11 cellular contexts compared by ENCODE assay signal in the genomic region with DNA sequence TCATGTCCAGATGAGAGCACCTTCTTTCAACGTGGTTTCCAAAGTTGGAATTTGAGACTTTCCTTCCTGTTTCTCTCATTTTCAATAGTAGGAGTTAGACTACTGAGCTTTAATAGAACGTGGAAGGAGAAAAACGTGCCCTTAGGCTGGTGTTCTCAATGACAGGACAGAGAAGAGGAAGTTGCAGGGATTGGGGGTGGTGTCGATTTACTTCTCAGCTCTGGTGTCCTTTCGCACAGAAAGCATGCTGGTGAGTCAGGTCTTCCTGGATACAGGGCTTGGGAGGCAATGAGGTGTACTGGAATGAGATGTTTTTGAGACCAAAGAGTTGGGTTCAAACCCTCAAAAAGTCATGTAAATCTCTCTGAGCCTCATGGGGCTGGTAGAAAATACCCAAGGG.
A peak's percentile ranks its signal among the peaks of the same experiment; 100 is the strongest.
DNase-seq lines count a peak whose midpoint lies in the region; ATAC-seq and TF ChIP-seq lines count a peak whose summit lies in the region.
"Had no signal": no experiment of that assay in that cellular context is flagged by ENCODE, and none has a peak within 500 bp of the region (broad histone marks: within the 10 kb centered on the region; RNA-seq: fewer than 3 reads in every experiment).

No MANE protein-coding gene starts in this region.

- POLR2A ChIA-PET in activated CD4-positive, alpha-beta T cell treated with anti-CD3 and anti-CD28 coated beads, Interleukin-2, amount 10 ng/mL, durations not matched to agents 7 days and 5 days (lab: Charles Lee), result no interaction called here

- ATAC-seq in gastroesophageal sphincter, result no peak
- ATAC-seq: effector memory CD8-positive, alpha-beta T cell had no signal

- H3K27me3 ChIP-seq in adipocyte (replicated peaks; ENCODE audit: control insufficient read depth, insufficient read depth, low read length), result peaks cover 3% of the 10 kb centered on the region
- H3K27me3 ChIP-seq in gastroesophageal sphincter, result no peaks in the 10 kb centered on the region

- no peak overlapping the region for H3K9ac ChIP-seq in adipocyte (ENCODE audit: low read length)

- H3K4me3 ChIP-seq in adipocyte (ENCODE audit: low read length), result no peak overlapping the region
- no peak overlapping the region for H3K4me3 ChIP-seq in gastroesophageal sphincter

- intact Hi-C loops in activated CD4-positive, alpha-beta T cell treated with anti-CD3 and anti-CD28 coated beads, Interleukin-2, amount 10 ng/mL, durations not matched to agents 24 days and 14 days (cut with micrococcal nuclease), result no loop called here

- peaks cover 15% of the 10 kb centered on the region for H3K36me3 Mint-ChIP-seq in activated CD4-positive, alpha-beta T cell treated with anti-CD3 and anti-CD28 coated beads, Interleukin-2, amount 10 ng/mL, durations not matched to agents 7 days and 5 days (ENCODE audit: low read depth)
- peaks cover 24% of the 10 kb centered on the region for H3K36me3 Mint-ChIP-seq in activated CD4-positive, alpha-beta T cell treated with anti-CD3 and anti-CD28 coated beads, Interleukin-2, amount 10 ng/mL, durations not matched to agents 24 days and 14 days (ENCODE audit: low read depth)

- peak; percentile 35 for DNase-seq in Caki2 (ENCODE audit: low read depth)
- DNase-seq in M059J (ENCODE audit: low read depth), result peak; percentile 99
- DNase-seq in adipocyte (ENCODE audit: low read depth), result peak; percentile 66
- DNase-seq in kidney glomerular epithelial cell (lab: John Stamatoyannopoulos, UW), result peak; percentile 18
- DNase-seq in activated CD4-positive, alpha-beta T cell treated with anti-CD3 and anti-CD28 coated beads, Interleukin-2, amount 10 ng/mL, durations not matched to agents 7 days and 5 days, result no peak
- DNase-seq in activated CD4-positive, alpha-beta T cell treated with anti-CD3 and anti-CD28 coated beads, Interleukin-2, amount 10 ng/mL, durations not matched to agents 24 days and 14 days, result no peak
- DNase-seq in NCI-H1930 (lab: John Stamatoyannopoulos, UW), result no peak
- DNase-seq: effector memory CD8-positive, alpha-beta T cell; NCI-H146; T-helper 1 cell had no signal

- CTCF ChIA-PET in activated CD4-positive, alpha-beta T cell treated with anti-CD3 and anti-CD28 coated beads, Interleukin-2, amount 10 ng/mL, durations not matched to agents 7 days and 5 days (lab: Charles Lee), result interaction anchor here (0.8 to 1.2 kb wide), 2 partner anchors 8 to 12 kb away, joined by 3 to 4 read pairs; no protein-coding TSS in a partner anchor

- H3K27ac ChIP-seq in gastroesophageal sphincter, result no peak overlapping the region

- in situ Hi-C loops in Caki2 (cut with HindIII; ENCODE audit: low pct_unique_long_range_greater_than_20kb, low sequenced_read_pairs), result no loop called here

- no peaks in the 10 kb centered on the region for H3K9me3 ChIP-seq in adipocyte (ENCODE audit: control insufficient read depth, low read length)
- no peaks in the 10 kb centered on the region for H3K9me3 ChIP-seq in gastroesophageal sphincter

- TF ChIP-seq CTCF in gastroesophageal sphincter (IDR thresholded peaks at IDR 0.05), result no peak

- WGBS in gastroesophageal sphincter (ENCODE audit: low coverage in 1 of 2), 2 donors, result 52 to 72% methylated on average over 4 to 5 of the region's 5 CpGs

- TF ChIP-seq POLR2A in gastroesophageal sphincter (IDR thresholded peaks at IDR 0.05), result no peak

- peaks cover 24% of the 10 kb centered on the region for H3K4me1 Mint-ChIP-seq in activated CD4-positive, alpha-beta T cell treated with anti-CD3 and anti-CD28 coated beads, Interleukin-2, amount 10 ng/mL, durations not matched to agents 7 days and 5 days
- H3K4me1 Mint-ChIP-seq in activated CD4-positive, alpha-beta T cell treated with anti-CD3 and anti-CD28 coated beads, Interleukin-2, amount 10 ng/mL, durations not matched to agents 24 days and 14 days, result peaks cover 38% of the 10 kb centered on the region

- no peak overlapping the region for H3K4me3 Mint-ChIP-seq in activated CD4-positive, alpha-beta T cell treated with anti-CD3 and anti-CD28 coated beads, Interleukin-2, amount 10 ng/mL, durations not matched to agents 7 days and 5 days
- H3K4me3 Mint-ChIP-seq in activated CD4-positive, alpha-beta T cell treated with anti-CD3 and anti-CD28 coated beads, Interleukin-2, amount 10 ng/mL, durations not matched to agents 24 days and 14 days, result no peak overlapping the region
- H3K4me3 Mint-ChIP-seq: effector memory CD8-positive, alpha-beta T cell had no signal

- no peaks in the 10 kb centered on the region for H3K27me3 Mint-ChIP-seq in activated CD4-positive, alpha-beta T cell treated with anti-CD3 and anti-CD28 coated beads, Interleukin-2, amount 10 ng/mL, durations not matched to agents 7 days and 5 days
- H3K27me3 Mint-ChIP-seq in activated CD4-positive, alpha-beta T cell treated with anti-CD3 and anti-CD28 coated beads, Interleukin-2, amount 10 ng/mL, durations not matched to agents 24 days and 14 days, result no peaks in the 10 kb centered on the region
- H3K27me3 Mint-ChIP-seq: effector memory CD8-positive, alpha-beta T cell had no signal

- no peak for TF ChIP-seq EP300 in gastroesophageal sphincter (IDR thresholded peaks at IDR 0.05)

- H3K4me1 ChIP-seq in adipocyte (ENCODE audit: control insufficient read depth, insufficient read depth, low read length) (peaks cover 46% of the 10 kb centered on the region), gastroesophageal sphincter (peaks cover 0 to 29% (median 5%) of the 10 kb centered on the region in 3 donors)

- no peak overlapping the region for H3K27ac Mint-ChIP-seq in activated CD4-positive, alpha-beta T cell treated with anti-CD3 and anti-CD28 coated beads, Interleukin-2, amount 10 ng/mL, durations not matched to agents 7 days and 5 days
- H3K27ac Mint-ChIP-seq in activated CD4-positive, alpha-beta T cell treated with anti-CD3 and anti-CD28 coated beads, Interleukin-2, amount 10 ng/mL, durations not matched to agents 24 days and 14 days, result no peak overlapping the region

- H3K9me3 Mint-ChIP-seq in activated CD4-positive, alpha-beta T cell treated with anti-CD3 and anti-CD28 coated beads, Interleukin-2, amount 10 ng/mL, durations not matched to agents 7 days and 5 days, result peaks cover 3% of the 10 kb centered on the region
- H3K9me3 Mint-ChIP-seq in activated CD4-positive, alpha-beta T cell treated with anti-CD3 and anti-CD28 coated beads, Interleukin-2, amount 10 ng/mL, durations not matched to agents 24 days and 14 days, result peaks cover 8% of the 10 kb centered on the region

- H3K36me3 ChIP-seq in adipocyte (ENCODE audit: control insufficient read depth, insufficient read depth, low read length, severe bottlenecking), result no peaks in the 10 kb centered on the region
- no peaks in the 10 kb centered on the region for H3K36me3 ChIP-seq in gastroesophageal sphincter

Comparison
In these comparisons a context has a peak if more than half of its experiments do, and no peak if none do; other contexts are left out.
1. DNase-seq: peak in Caki2 (single experiment), M059J (single experiment), adipocyte (single experiment) and kidney glomerular epithelial cell (single experiment); none in activated CD4-positive, alpha-beta T cell treated with anti-CD3 and anti-CD28 coated beads, Interleukin-2, amount 10 ng/mL, durations not matched to agents 7 days and 5 days (single experiment), activated CD4-positive, alpha-beta T cell treated with anti-CD3 and anti-CD28 coated beads, Interleukin-2, amount 10 ng/mL, durations not matched to agents 24 days and 14 days (single experiment) and NCI-H1930 (0 of 2).